ENCODE assay signal across 8 cellular contexts in genomic region chr1:185155600-185156320, GRCh38. TPM values are rescaled to one million over a fixed set of nuclear protein-coding genes. Genes with fewer than 3 reads are reported as not detected.
DNase-seq lines count a peak whose midpoint lies in the region; ATAC-seq and TF ChIP-seq lines count a peak whose summit lies in the region.

No MANE protein-coding gene starts in this region.

- H3K27ac ChIP-seq in angular gyrus (ENCODE audit: low read depth, low read length) (peak overlapping the region; percentile 97), stomach (peak overlapping the region; percentile 97 to 100 (median 99))

- no peak for TF ChIP-seq CTCF in stomach (IDR thresholded peaks at IDR 0.05)

- peaks cover 16 to 58% (median 36%) of the 10 kb centered on the region in 4 donors for H3K4me1 ChIP-seq in stomach

- intact Hi-C loops in stomach (cut with DNase I; ENCODE audit: low total_unique reads): no loop called here

- TF ChIP-seq POLR2A in stomach (IDR thresholded peaks at IDR 0.05): no peak

- DNase-seq in MV-4-11 (lab: John Stamatoyannopoulos, UW) (peak; percentile 42), immature natural killer cell (peak in 2 of 3 donors; percentile 26 to 28), stomach (no peak), foreskin melanocyte (no peak)
- DNase-seq in stimulated activated CD4-positive, alpha-beta T cell treated with anti-CD3 and anti-CD28 coated beads, Interleukin-4, amount 100 ng/mL, for 1 hour: no peak

- no peak for TF ChIP-seq EP300 in stomach (IDR thresholded peaks at IDR 0.05)

- H3K36me3 Mint-ChIP-seq in immature natural killer cell: peaks cover 0 to 8% (median 5%) of the 10 kb centered on the region in 3 donors

- H3K27me3 ChIP-seq in stomach: no peaks in the 10 kb centered on the region

- 3 to 11% (median 6%) methylated on average over 12 of the region's 12 CpGs for WGBS in stomach, 5 donors

- H3K27me3 Mint-ChIP-seq in immature natural killer cell (ENCODE audit: low read depth in 3 of 3): peaks cover 5 to 10% (median 6%) of the 10 kb centered on the region in 3 donors

- no peak for ATAC-seq in HG02678 (IDR thresholded peaks at IDR 0.05; ENCODE audit: unreplicated experiment)

- H3K4me3 ChIP-seq in GM08714 (ENCODE audit: low read length) (peak overlapping the region; percentile 98), stomach (peak overlapping the region; percentile 70 to 94 (median 76))

- H3K4me1 Mint-ChIP-seq in immature natural killer cell: peaks cover 27 to 38% of the 10 kb centered on the region in 2 donors

- H3K9me3 Mint-ChIP-seq in immature natural killer cell: no peaks in the 10 kb centered on the region

- H3K4me3 Mint-ChIP-seq in immature natural killer cell: peak overlapping the region; percentile 95 to 100 (median 98)

- H3K36me3 ChIP-seq in stomach: peaks cover 0 to 6% (median 5%) of the 10 kb centered on the region in 4 donors

- H3K27ac Mint-ChIP-seq in immature natural killer cell: peak overlapping the region; percentile 91 to 99 (median 97)

- no peaks in the 10 kb centered on the region for H3K9me3 ChIP-seq in stomach

RNA-seq across cellular contexts. Expression of gene TRMT1L, which starts 1.0 kb away (rescaled TPM):
- polyA plus RNA-seq in immature natural killer cell: 10 to 100 TPM in 1 of 3 donors, 1 to 10 TPM in 2; 4.7 to 11.8 (median 5.8) TPM
- 10 to 100 TPM in 2 of 5 donors, 1 to 10 TPM in 3; 4.5 to 25.2 (median 9.1) TPM for total RNA-seq in stomach
- polyA plus RNA-seq in stomach: 1 to 10 TPM; 4.5 to 6.0 (median 5.7) TPM

RNA-seq across cellular contexts. Expression of gene SWT1, which starts 1.2 kb away (rescaled TPM):
- polyA plus RNA-seq in immature natural killer cell (1 to 10 TPM in 2 of 3 donors, under 1 TPM in 1; 0.25 to 2.4 (median 1.6) TPM), stomach (1 to 10 TPM; 2.4 to 3.7 (median 3.0) TPM)
- 10 to 100 TPM in 3 of 5 donors, 1 to 10 TPM in 2; 6.5 to 35.6 (median 10.3) TPM for total RNA-seq in stomach

Comparison
In these comparisons a context has a peak if more than half of its experiments do, and no peak if none do; other contexts are left out.
1. DNase-seq: peak in MV-4-11 (single experiment) and immature natural killer cell (2 of 3); none in stomach (single experiment), stimulated activated CD4-positive, alpha-beta T cell treated with anti-CD3 and anti-CD28 coated beads, Interleukin-4, amount 100 ng/mL, for 1 hour (single experiment) and foreskin melanocyte (single experiment).